11 cellular contexts compared by ENCODE assay signal in the genomic region with DNA sequence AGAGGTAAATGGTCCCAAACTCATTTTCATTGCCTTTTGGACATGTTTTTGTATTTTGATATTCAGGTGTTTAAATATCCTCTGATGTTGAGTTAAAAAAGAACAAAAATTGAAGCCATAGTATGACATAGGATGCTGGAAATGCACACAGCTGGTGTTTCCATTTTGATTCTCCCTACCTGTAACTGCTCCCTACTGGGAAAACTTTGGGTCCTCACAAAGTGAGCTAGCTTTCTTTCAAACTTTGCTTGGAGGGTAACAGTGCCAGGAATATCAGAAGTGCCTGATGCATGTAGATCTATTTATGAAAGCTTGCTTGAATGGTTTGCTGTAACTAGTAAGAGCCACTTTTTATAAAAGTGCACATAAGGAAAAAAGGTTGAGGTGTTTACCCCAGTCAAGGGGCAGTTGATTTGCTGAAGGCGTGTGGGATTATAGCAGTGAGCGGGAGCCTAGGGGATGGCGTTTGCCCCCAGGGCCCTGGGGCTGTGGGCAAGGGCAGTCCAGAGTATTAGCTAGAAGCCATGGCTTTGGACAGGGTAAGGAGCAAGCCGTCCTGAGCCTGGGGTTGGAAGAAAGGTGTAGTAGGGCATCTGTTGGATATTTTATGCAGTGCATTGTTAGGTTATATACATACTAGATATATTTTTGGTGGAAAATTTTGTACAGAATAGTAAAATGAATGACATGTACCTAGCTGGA. TPM values are rescaled to one million over a fixed set of nuclear protein-coding genes. Genes with fewer than 3 reads are reported as not detected.
A peak's percentile ranks its signal among the peaks of the same experiment; 100 is the strongest.
DNase-seq lines count a peak whose midpoint lies in the region; ATAC-seq and TF ChIP-seq lines count a peak whose summit lies in the region.
"Had no signal": no experiment of that assay in that cellular context is flagged by ENCODE, and none has a peak within 500 bp of the region (broad histone marks: within the 10 kb centered on the region; RNA-seq: fewer than 3 reads in every experiment).

No MANE protein-coding gene starts in this region.

- H3K4me3 Mint-ChIP-seq in MCF 10A (ENCODE audit: unreplicated experiment) (peak overlapping the region; percentile 91), T-cell (peak overlapping the region in 2 of 3 donors; percentile 32 to 96), type B pancreatic cell (peak overlapping the region; percentile 28)

- no peak for TF ChIP-seq CTCF in MCF 10A (IDR thresholded peaks at IDR 0.05; ENCODE audit: unreplicated experiment)
- no peak for TF ChIP-seq CTCF in breast epithelium (IDR thresholded peaks at IDR 0.05)
- no peak for TF ChIP-seq CTCF in fibroblast of villous mesenchyme (IDR thresholded peaks at IDR 0.05; ENCODE audit: insufficient read depth, low read depth, low read length)
- no peak for TF ChIP-seq CTCF in type B pancreatic cell (conservative IDR thresholded peaks at IDR 0.05)

- H3K27me3 ChIP-seq in breast epithelium: no peaks in the 10 kb centered on the region

- no peak overlapping the region for H3K27ac ChIP-seq in breast epithelium

- H3K36me3 Mint-ChIP-seq in MCF 10A (ENCODE audit: insufficient read depth, unreplicated experiment) (peaks cover 95% of the 10 kb centered on the region), T-cell (peaks cover 63% of the 10 kb centered on the region), type B pancreatic cell (peaks cover 32% of the 10 kb centered on the region)

- TF ChIP-seq POLR2A in breast epithelium (IDR thresholded peaks at IDR 0.05): no peak

- DNase-seq in MCF 10A (ENCODE audit: unreplicated experiment) (no peak), breast epithelium (ENCODE audit: low spot score in 2 of 2) (no peak), T-cell (no peak), fibroblast of villous mesenchyme (ENCODE audit: low read depth) (no peak), type B pancreatic cell (ENCODE audit: extremely low spot score, unreplicated experiment) (no peak)
- DNase-seq: amniotic stem cell, NCI-H82 had no signal

- H3K4me1 ChIP-seq in breast epithelium: peaks cover 13 to 18% of the 10 kb centered on the region in 2 donors

- H3K27me3 Mint-ChIP-seq in MCF 10A (ENCODE audit: insufficient read depth, unreplicated experiment): no peaks in the 10 kb centered on the region
- no peaks in the 10 kb centered on the region for H3K27me3 Mint-ChIP-seq in T-cell
- H3K27me3 Mint-ChIP-seq in type B pancreatic cell: no peaks in the 10 kb centered on the region

- ATAC-seq in T-cell (replicated peaks in 1 of 4) (no peak), GM21717 (IDR thresholded peaks at IDR 0.05; ENCODE audit: unreplicated experiment) (no peak), HG03175 (IDR thresholded peaks at IDR 0.05; ENCODE audit: unreplicated experiment) (no peak), GM19463 (IDR thresholded peaks at IDR 0.05; ENCODE audit: unreplicated experiment) (no peak)

- no TSS peak for BruUV-seq in MCF 10A (replicated peaks; lab: Mats Ljungman, UMichigan)

- H3K27ac Mint-ChIP-seq in MCF 10A (ENCODE audit: low read depth, unreplicated experiment) (peak overlapping the region; percentile 64), T-cell (no peak overlapping the region), type B pancreatic cell (peak overlapping the region; percentile 31)

- intact Hi-C loops in MCF 10A (cut with micrococcal nuclease) (loop anchor here (5.0 kb wide), 2 partner anchors 43 to 338 kb away; partner anchors contain the start of gene MYADM), breast epithelium (cut with DNase I; ENCODE audit: low total_unique reads) (no loop called here)

- H3K36me3 ChIP-seq in breast epithelium: peaks cover 4% of the 10 kb centered on the region

- CTCF ChIA-PET in MCF 10A (lab: Yijun Ruan, JAX) (interaction anchor here (0.6 to 1.2 kb wide), 5 partner anchors 26 to 92 kb away, joined by 3 to 6 read pairs (median 4); no protein-coding TSS in a partner anchor), T-cell (lab: Charles Lee) (interaction anchor here in 1 of 2 donors (0.8 kb wide), 1 partner anchor 15 kb away, joined by 3 read pairs; the partner anchor contains the start of gene MBOAT7)

- H3K9me3 Mint-ChIP-seq in MCF 10A (ENCODE audit: unreplicated experiment) (no peaks in the 10 kb centered on the region), T-cell (no peaks in the 10 kb centered on the region), type B pancreatic cell (no peaks in the 10 kb centered on the region)

- POLR2A ChIA-PET in MCF 10A (lab: Yijun Ruan, JAX): interaction anchor here (0.6 to 13.2 kb wide), 5 partner anchors 14 to 46 kb away, joined by 3 to 324 read pairs (median 3); partner anchors contain the start of genes LENG1, MBOAT7 and TSEN34
- POLR2A ChIA-PET in T-cell (lab: Charles Lee): interaction anchor here (0.6 to 0.9 kb wide), 2 partner anchors 68 to 1458 kb away, joined by 3 read pairs; no protein-coding TSS in a partner anchor

- H3K4me1 Mint-ChIP-seq in MCF 10A (ENCODE audit: insufficient read depth, unreplicated experiment) (peaks cover 34% of the 10 kb centered on the region), T-cell (peaks cover 83 to 92% (median 91%) of the 10 kb centered on the region in 3 donors), type B pancreatic cell (ENCODE audit: unreplicated experiment) (peaks cover 38% of the 10 kb centered on the region)

- H3K4me3 ChIP-seq in breast epithelium (peak overlapping the region in 1 of 3 donors; percentile 93), fibroblast of villous mesenchyme (ENCODE audit: low read depth, low read length) (peak overlapping the region; percentile 88)
- H3K4me3 ChIP-seq: lung had no signal

- H3K9me3 ChIP-seq in breast epithelium: no peaks in the 10 kb centered on the region

RNA-seq across cellular contexts. Expression of gene RPS9, which starts 4.3 kb away (rescaled TPM):
- total RNA-seq in MCF 10A (2022) (1,356 and 1,735 TPM in 2 replicates), breast epithelium (1,000 to 10,000 TPM; 2,169 to 2,630 (median 2,424) TPM), T-cell (1,000 to 10,000 TPM; 1,706 to 1,922 (median 1,806) TPM), fibroblast of villous mesenchyme (985 and 1,373 TPM in 2 replicates), type B pancreatic cell (ENCODE audit: low replicate concordance) (1,437 and 1,455 TPM in 2 replicates)

RNA-seq across cellular contexts. Expression of gene TSEN34, which starts 13.8 kb away (rescaled TPM):
- 28.0 and 40.1 TPM in 2 replicates for total RNA-seq in MCF 10A (2022)
- total RNA-seq in breast epithelium: 10 to 100 TPM; 59.5 to 80.3 (median 74.4) TPM
- total RNA-seq in T-cell: 10 to 100 TPM in 4 of 5 donors, 1 to 10 TPM in 1; 9.5 to 28.5 (median 23.5) TPM
- 82.5 and 83.8 TPM in 2 replicates for total RNA-seq in fibroblast of villous mesenchyme
- total RNA-seq in type B pancreatic cell (ENCODE audit: low replicate concordance): 39.3 and 41.9 TPM in 2 replicates

RNA-seq across cellular contexts. Expression of gene MBOAT7, which starts 15.5 kb away (rescaled TPM):
- total RNA-seq in MCF 10A (2022) (43.8 and 49.5 TPM in 2 replicates), breast epithelium (10 to 100 TPM; 16.5 to 37.3 (median 24.6) TPM), T-cell (10 to 100 TPM; 24.0 to 44.8 (median 38.9) TPM), fibroblast of villous mesenchyme (60.2 and 73.4 TPM in 2 replicates), type B pancreatic cell (ENCODE audit: low replicate concordance) (73.3 and 86.7 TPM in 2 replicates)

RNA-seq across cellular contexts. Expression of gene LILRB3, which starts 17.9 kb away (rescaled TPM):
- not detected in 2 replicates for total RNA-seq in MCF 10A (2022)
- total RNA-seq in breast epithelium: 10 to 100 TPM in 2 of 3 donors, 1 to 10 TPM in 1; 1.6 to 28.3 (median 11.5) TPM
- total RNA-seq in T-cell: 1 to 10 TPM in 3 of 5 donors, under 1 TPM in 2; 0.72 to 2.8 (median 1.1) TPM
- total RNA-seq in fibroblast of villous mesenchyme: not detected in 2 replicates
- not detected in 2 replicates for total RNA-seq in type B pancreatic cell (ENCODE audit: low replicate concordance)

RNA-seq across cellular contexts. Expression of gene TMC4, which starts 32.0 kb away (rescaled TPM):
- total RNA-seq in MCF 10A (2022) (3.7 and 6.1 TPM in 2 replicates), breast epithelium (10 to 100 TPM in 2 of 3 donors, under 1 TPM in 1; 0.48 to 41.6 (median 38.0) TPM), T-cell (1 to 10 TPM in 4 of 5 donors, under 1 TPM in 1; 0.78 to 2.6 (median 1.4) TPM), fibroblast of villous mesenchyme (0.32 TPM in 1 of 2 replicates, not detected in the other), type B pancreatic cell (ENCODE audit: low replicate concordance) (24.2 and 42.1 TPM in 2 replicates)

Comparison
In these comparisons a context has a peak if more than half of its experiments do, and no peak if none do; other contexts are left out.
1. H3K27ac Mint-ChIP-seq: peak in MCF 10A (single experiment) and type B pancreatic cell (single experiment); none in T-cell (0 of 2).
2. H3K4me3 Mint-ChIP-seq: peak in every context shown above with its lines; median percentile 91 in MCF 10A; 64 in T-cell; 28 in type B pancreatic cell.